Comparison of ENCODE assay signal across 21 cellular contexts in genomic region chr12:1906579-1906978, GRCh38. TPM values are rescaled to one million over a fixed set of nuclear protein-coding genes. Genes with fewer than 3 reads are reported as not detected.
DNase-seq lines count a peak whose midpoint lies in the region; ATAC-seq, FAIRE-seq and TF ChIP-seq lines count a peak whose summit lies in the region.
"Had no signal": no experiment of that assay in that cellular context is flagged by ENCODE, and none has a peak within 500 bp of the region (broad histone marks: within the 10 kb centered on the region; RNA-seq: fewer than 3 reads in every experiment).

No MANE protein-coding gene starts in this region.

- no peak overlapping the region for H3K4me3 ChIP-seq in HepG2 (replicated peaks in 1 of 3; ENCODE audit: insufficient read depth in 1 of 3, low read depth in 2 of 3, low read length in 3 of 3)
- H3K4me3 ChIP-seq in trophoblast cell (ENCODE audit: low read depth, low read length): no peak overlapping the region
- H3K4me3 ChIP-seq: A549, GM23338, Peyer's patch had no signal

- no peak for TF ChIP-seq EP300 in HepG2 (IDR thresholded peaks at IDR 0.05; ENCODE audit: low read depth in 2 of 2, low read length in 2 of 2)
- TF ChIP-seq EP300 in HepG2 (CRISPR knock-in tag; IDR thresholded peaks at IDR 0.05; ENCODE audit: borderline replicate concordance): no peak

- H4K12ac ChIP-seq in trophoblast cell (ENCODE audit: low read depth, low read length): no peak overlapping the region

- no peak for TF ChIP-seq POLR2A in HepG2 (IDR thresholded peaks at IDR 0.05; ENCODE audit: insufficient read depth in 1 of 2, low read depth in 2 of 2, low read length in 2 of 2)

- H3K9me3 ChIP-seq in HepG2 (ENCODE audit: low read length) (peaks cover 16% of the 10 kb centered on the region), trophoblast cell (ENCODE audit: insufficient read depth, low read depth, low read length) (peaks cover 4% of the 10 kb centered on the region)
- H3K9me3 ChIP-seq: BE2C had no signal

- no peak overlapping the region for H3K27ac ChIP-seq in HepG2 (ENCODE audit: extremely low read length, insufficient read depth, low read length)
- H3K27ac ChIP-seq in trophoblast cell (ENCODE audit: low read depth, low read length): no peak overlapping the region
- H3K27ac ChIP-seq: A549, Peyer's patch had no signal

- no peak overlapping the region for H2BK5ac ChIP-seq in trophoblast cell (ENCODE audit: low read depth, low read length, poor library complexity)

- H3K4me2 ChIP-seq in HepG2 (ENCODE audit: low read depth, low read length) (no peak overlapping the region), trophoblast cell (ENCODE audit: low read length) (no peak overlapping the region)
- H3K4me2 ChIP-seq: GM23338 had no signal

- H4K8ac ChIP-seq in trophoblast cell (ENCODE audit: low read depth, low read length): no peak overlapping the region

- H3K27me3 ChIP-seq in HepG2 (ENCODE audit: control insufficient read depth in 1 of 2, insufficient read depth in 2 of 2, low read length in 2 of 2): peaks cover 0 to 3% of the 10 kb centered on the region in 2 experiments; a peak in 1 of 5 replicates
- H3K27me3 ChIP-seq in trophoblast cell (ENCODE audit: insufficient read depth, low read length): no peaks in the 10 kb centered on the region
- H3K27me3 ChIP-seq: BE2C had no signal

- no peak overlapping the region for H4K91ac ChIP-seq in trophoblast cell (ENCODE audit: low read depth, low read length)

- no peak for TF ChIP-seq RAD21 in HepG2 (CRISPR knock-in tag; IDR thresholded peaks at IDR 0.05)

- no peak overlapping the region for H3K18ac ChIP-seq in trophoblast cell (ENCODE audit: low read length)

- no peak overlapping the region for H2BK120ac ChIP-seq in trophoblast cell (ENCODE audit: insufficient read depth, low read length, poor library complexity)

- H3K9ac ChIP-seq in HepG2 (ENCODE audit: insufficient read depth, low read depth, low read length): no peak overlapping the region
- H3K9ac ChIP-seq in trophoblast cell (ENCODE audit: low read length): no peak overlapping the region

- CTCF ChIA-PET in HepG2 (lab: Yijun Ruan, JAX; ENCODE audit: low intra/inter-chr PET ratio, low total read pairs): no interaction called here

- H3K79me2 ChIP-seq in HepG2 (ENCODE audit: insufficient read depth, low read length): no peaks in the 10 kb centered on the region
- no peaks in the 10 kb centered on the region for H3K79me2 ChIP-seq in trophoblast cell (ENCODE audit: control insufficient read depth, insufficient read depth, low read length, poor library complexity)

- 4% methylated on average over 3 of the region's 3 CpGs for WGBS in HepG2 (ENCODE audit: low lambda C conversion rate)
- no CpG with 5 or more reads among the region's 3 CpGs for WGBS in trophoblast cell (ENCODE audit: extremely low coverage, insufficient coverage, insufficient read length)

- BruUV-seq in HepG2 (replicated peaks; lab: Mats Ljungman, UMichigan): no TSS peak

- H3K36me3 ChIP-seq in HepG2 (replicated peaks in 1 of 2; ENCODE audit: control insufficient read depth in 1 of 2, insufficient read depth in 2 of 2, low read length in 2 of 2) (no peaks in the 10 kb centered on the region), trophoblast cell (ENCODE audit: control insufficient read depth in 1 of 2, insufficient read depth in 2 of 2, low read length in 2 of 2) (no peaks in the 10 kb centered on the region)
- H3K36me3 ChIP-seq: BE2C, Peyer's patch had no signal

- FAIRE-seq in HepG2 (lab: Jason Lieb, UNC): no peak
- FAIRE-seq: A549 had no signal

- no peaks in the 10 kb centered on the region for H3K4me1 ChIP-seq in HepG2 (ENCODE audit: insufficient read depth, low read length)
- H3K4me1 ChIP-seq in trophoblast cell (ENCODE audit: control insufficient read depth in 1 of 2, insufficient read depth in 2 of 2, low read length in 2 of 2): no peaks in the 10 kb centered on the region
- H3K4me1 ChIP-seq: A549, BE2C, Peyer's patch had no signal

- intact Hi-C loops in HepG2 (cut with micrococcal nuclease; ENCODE audit: unreplicated experiment): no loop called here

- no peak overlapping the region for H3K23ac ChIP-seq in trophoblast cell (ENCODE audit: low read length)

- no peaks in the 10 kb centered on the region for H4K20me1 ChIP-seq in HepG2 (ENCODE audit: insufficient read depth, low read length)

- ATAC-seq in left lobe of liver (no peak), HepG2 (no peak)
- ATAC-seq: GM23338 had no signal

- DNase-seq in activated effector memory CD4-positive, alpha-beta T cell treated with anti-CD3 and anti-CD28 coated beads, Interleukin-2, amount 50 U/mL, for 16 hours: peak; percentile 14
- DNase-seq in activated effector memory CD4-positive, alpha-beta T cell treated with Interleukin-2 at 50 U/mL for 16 hours: no peak
- peak; percentile 6 for DNase-seq in GM10266 (ENCODE audit: extremely low spot score)
- peak; percentile 16 for DNase-seq in SK-MEL-5 (ENCODE audit: low read depth, low spot score)
- peak; percentile 6 for DNase-seq in left lobe of liver (ENCODE audit: low spot score)
- DNase-seq in HepG2 (ENCODE audit: low spot score): no peak
- DNase-seq in NCI-H82 treated with DMSO at 0.1 percent for 48 hours (lab: John Stamatoyannopoulos, UW; ENCODE audit: unreplicated experiment): no peak
- DNase-seq in trophoblast cell: no peak
- DNase-seq: BE2C; CD4-positive, CD25-positive, alpha-beta regulatory T cell; EL; HCEC 1CT; KG1; NCI-H1092; NCI-H1436; NCI-H1930; NCI-H510A; NCI-H774; Peyer's patch had no signal

- in situ Hi-C loops in SK-MEL-5 (cut with HindIII; ENCODE audit: low pct_unique_long_range_greater_than_20kb, low sequenced_read_pairs): no loop called here
- in situ Hi-C loops in HepG2 (cut with HindIII; ENCODE audit: extremely low pct_ligation_motif_present, low pct_unique_long_range_greater_than_20kb): no loop called here

- no peak overlapping the region for H3K14ac ChIP-seq in trophoblast cell (ENCODE audit: low read length)

- H2BK12ac ChIP-seq in trophoblast cell (ENCODE audit: low read length): no peak overlapping the region

- TF ChIP-seq CTCF in GM10266 (IDR thresholded peaks at IDR 0.05; ENCODE audit: control insufficient read depth, insufficient read depth, low read depth, missing control alignments) (no peak), HepG2 (CRISPR knock-in tag; IDR thresholded peaks at IDR 0.05) (no peak)

- H3K79me1 ChIP-seq in trophoblast cell (ENCODE audit: low read length): no peaks in the 10 kb centered on the region

- no peak overlapping the region for H3K4ac ChIP-seq in trophoblast cell (ENCODE audit: low read depth, low read length)

- no peak overlapping the region for H2AK5ac ChIP-seq in trophoblast cell (ENCODE audit: low read length)

- H2AFZ ChIP-seq in HepG2 (ENCODE audit: low read length) (no peak overlapping the region), trophoblast cell (ENCODE audit: insufficient read depth, low read length, poor library complexity) (no peak overlapping the region)
- H2AFZ ChIP-seq: GM23338 had no signal

- POLR2A ChIA-PET in HepG2 (lab: Yijun Ruan, JAX): no interaction called here

TF ChIP-seq in HepG2, 621 proteins besides CTCF, POLR2A, EP300 and RAD21:
- TF ChIP-seq ZMYM3 (CRISPR knock-in tag; IDR thresholded peaks at IDR 0.05) (no peak), YY1 (IDR thresholded peaks at IDR 0.05; ENCODE audit: insufficient read depth, insufficient replicate concordance, low read depth, low read length) (no peak), ZNF101 (CRISPR knock-in tag; IDR thresholded peaks at IDR 0.05; ENCODE audit: borderline replicate concordance, low read depth) (no peak)
TF ChIP-seq in HepG2: peak in this region for 0.

RNA-seq across cellular contexts. Expression of gene CACNA2D4, which starts 11.9 kb away (rescaled TPM):
- total RNA-seq in SK-MEL-5 (2014; rRNA removed; shearing (Covaris generic)): not detected in 2 replicates
- polyA plus RNA-seq in SK-MEL-5 (2015; cell fraction: cytosol; rRNA removed): 0.04 TPM in 1 of 2 replicates, not detected in the other
- polyA plus RNA-seq in SK-MEL-5 (2015; cell fraction: nucleus; rRNA removed): 1.4 TPM in 1 of 2 replicates, not detected in the other
- total RNA-seq in left lobe of liver (0.83 TPM), HepG2 (2016; rRNA removed; fragmentation: Illumina TruSeq; extraction: Trizol) (7.2 and 14.2 TPM in 2 replicates)
- total RNA-seq in HepG2 (2016; cell fraction: cytosol; rRNA removed; fragmentation: Illumina TruSeq; extraction: Trizol; ENCODE audit: low read depth): 8.0 and 8.7 TPM in 2 replicates
- 8.0 and 14.5 TPM in 2 replicates for total RNA-seq in HepG2 (2016; cell fraction: insoluble cytoplasmic fraction; rRNA removed; fragmentation: Illumina TruSeq; extraction: Trizol)
- 14.1 and 16.1 TPM in 2 replicates for total RNA-seq in HepG2 (2016; cell fraction: membrane; rRNA removed; fragmentation: Illumina TruSeq; extraction: Trizol)
- 15.5 and 18.8 TPM in 2 replicates for total RNA-seq in HepG2 (2016; cell fraction: nucleus; rRNA removed; fragmentation: Illumina TruSeq; extraction: Trizol)
- 136 and 160 TPM in 2 replicates for polyA plus RNA-seq in HepG2 (2011; rRNA removed)
- polyA plus RNA-seq in HepG2 (2011; cell fraction: cytosol; rRNA removed): 115 and 149 TPM in 2 replicates
- polyA plus RNA-seq in HepG2 (2011; cell fraction: nucleus; rRNA removed): 402 and 439 TPM in 2 replicates
- polyA plus RNA-seq in HepG2 (2012): 73.6 and 103 TPM in 2 replicates
- polyA plus RNA-seq in HepG2 (2016; cell fraction: cytosol; fragmentation: Illumina TruSeq; extraction: Trizol; ENCODE audit: low read depth): 7.6 and 9.3 TPM in 2 replicates
- polyA plus RNA-seq in HepG2 (2016; cell fraction: insoluble cytoplasmic fraction; fragmentation: Illumina TruSeq; extraction: Trizol; ENCODE audit: low read depth): 10.4 and 11.5 TPM in 2 replicates
- 13.7 and 16.7 TPM in 2 replicates for polyA plus RNA-seq in HepG2 (2016; cell fraction: membrane; fragmentation: Illumina TruSeq; extraction: Trizol; ENCODE audit: low read depth)
- polyA plus RNA-seq in HepG2 (2016; cell fraction: nucleus; fragmentation: Illumina TruSeq; extraction: Trizol; ENCODE audit: insufficient read depth, low read depth): 27.6 and 41.2 TPM in 2 replicates
- 202 TPM in 1 of 2 replicates, not detected in the other for polyA minus RNA-seq in HepG2 (2011; rRNA and poly(A)+ RNA removed; ENCODE audit: low replicate concordance)
- polyA minus RNA-seq in HepG2 (2011; cell fraction: cytosol; rRNA and poly(A)+ RNA removed): 42.4 and 44.5 TPM in 2 replicates
- 135 and 155 TPM in 2 replicates for polyA minus RNA-seq in HepG2 (2011; cell fraction: nucleus; rRNA and poly(A)+ RNA removed)
- polyA plus RNA-seq in trophoblast cell (2013): 0.03 and 0.06 TPM in 2 replicates
- polyA plus RNA-seq: A549 had no signal

Comparison
In these comparisons a context has a peak if more than half of its experiments do, and no peak if none do; other contexts are left out.
1. DNase-seq: peak in activated effector memory CD4-positive, alpha-beta T cell treated with anti-CD3 and anti-CD28 coated beads, Interleukin-2, amount 50 U/mL, for 16 hours (single experiment), GM10266 (single experiment), SK-MEL-5 (single experiment) and left lobe of liver (single experiment); none in activated effector memory CD4-positive, alpha-beta T cell treated with Interleukin-2 at 50 U/mL for 16 hours (single experiment), HepG2 (single experiment), NCI-H82 treated with DMSO at 0.1 percent for 48 hours (single experiment) and trophoblast cell (0 of 2).